ENCODE assay signal across 8 cellular contexts in the genomic region with DNA sequence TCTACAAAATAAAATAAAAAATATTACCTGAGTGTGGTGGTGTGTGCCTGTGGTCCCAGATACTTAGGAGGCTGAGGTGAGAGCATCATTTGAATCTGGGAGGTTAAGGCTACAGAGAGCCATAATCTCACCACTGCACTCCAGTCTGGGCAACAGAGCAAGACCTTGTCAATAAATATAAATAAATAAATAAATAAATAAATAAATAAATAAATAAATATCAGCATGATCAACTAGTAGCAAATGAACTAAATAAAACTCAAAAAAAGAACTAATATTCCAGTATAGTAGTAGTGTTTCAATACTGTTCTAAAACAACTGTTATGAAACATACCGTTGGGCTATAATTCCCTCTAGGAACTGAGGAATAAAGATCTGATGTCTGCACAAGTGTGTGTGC.
"Had no signal": no experiment of that assay in that cellular context is flagged by ENCODE, and none has a peak within 500 bp of the region (broad histone marks: within the 10 kb centered on the region; RNA-seq: fewer than 3 reads in every experiment).

No MANE protein-coding gene starts in this region.

- FAIRE-seq: G401.6, GM12878, GM12891, GM12892, GM18507, GM19239 had no signal

- ATAC-seq: GM12878 had no signal

- H3K4me3 ChIP-seq: GM12878 had no signal

- DNase-seq: GDM1, GF-D8 had no signal
